ENCODE assay signal across 8 cellular contexts in genomic region chr9:110256392-110257096, GRCh38. TPM values are rescaled to one million over a fixed set of nuclear protein-coding genes. Genes with fewer than 3 reads are reported as not detected.
DNase-seq lines count a peak whose midpoint lies in the region; ATAC-seq and TF ChIP-seq lines count a peak whose summit lies in the region.

TXN (minus strand) TSS chr9:110256507; CDS start chr9:110256435, 72 bp downstream.

- H3K27ac Mint-ChIP-seq in progenitor cell of endocrine pancreas = peak within 1 kb of the TSS; percentile 98

- ATAC-seq in HG02798 (IDR thresholded peaks at IDR 0.05; ENCODE audit: poor library complexity, unreplicated experiment) (peak; percentile 78), heart right ventricle (peak; percentile 93 to 97 (median 94))

- intact Hi-C loops in adrenal gland (cut with DNase I) = no loop called here
- intact Hi-C loops in heart right ventricle (cut with DNase I) = no loop called here

- peak; percentile 88 to 90 for TF ChIP-seq POLR2A in adrenal gland (IDR thresholded peaks at IDR 0.05)

- H3K4me1 ChIP-seq in adrenal gland (replicated peaks in 1 of 2) (peaks cover 9 to 30% of the 10 kb centered on the region in 2 donors), heart right ventricle (peaks cover 2 to 49% (median 25%) of the 10 kb centered on the region in 9 donors)

- in situ Hi-C loops in GM13976 (cut with MboI; ENCODE audit: low sequenced_read_pairs, unreplicated experiment) = no loop called here

- H3K4me3 ChIP-seq in adrenal gland = peak within 1 kb of the TSS; percentile 62 to 88 (median 72)
- H3K4me3 ChIP-seq in heart right ventricle = peak within 1 kb of the TSS; percentile 89 to 99 (median 96)

- H3K9me3 ChIP-seq in adrenal gland (replicated peaks in 1 of 3) (no peaks in the 10 kb centered on the region), heart right ventricle (no peaks in the 10 kb centered on the region)

- H3K27me3 Mint-ChIP-seq in progenitor cell of endocrine pancreas = peaks cover 26% of the 10 kb centered on the region

- peak; percentile 92 for DNase-seq in GM13976 (ENCODE audit: low spot score)
- peak; percentile 36 for DNase-seq in NCI-H1417 treated with DMSO at 0.1 percent for 48 hours (lab: John Stamatoyannopoulos, UW)
- peak; percentile 63 to 95 (median 67) for DNase-seq in T-helper 1 cell
- DNase-seq in adrenal gland = peak; percentile 86 to 96 (median 91)
- DNase-seq in heart right ventricle = peak; percentile 89 to 92
- peak; percentile 75 for DNase-seq in progenitor cell of endocrine pancreas (ENCODE audit: low spot score, unreplicated experiment)
- peak; percentile 92 for DNase-seq in ureter (ENCODE audit: low spot score)

- H3K36me3 Mint-ChIP-seq in progenitor cell of endocrine pancreas (ENCODE audit: insufficient read depth) = peaks cover 1% of the 10 kb centered on the region

- TF ChIP-seq CTCF in GM13976 (IDR thresholded peaks at IDR 0.05; ENCODE audit: borderline replicate concordance, control extremely low read depth, extremely low read depth, insufficient read depth, missing control alignments) (no peak), adrenal gland (IDR thresholded peaks at IDR 0.05) (no peak), heart right ventricle (IDR thresholded peaks at IDR 0.05) (no peak), progenitor cell of endocrine pancreas (IDR thresholded peaks at IDR 0.05; ENCODE audit: unreplicated experiment) (no peak)

- no peaks in the 10 kb centered on the region for H3K9me3 Mint-ChIP-seq in progenitor cell of endocrine pancreas (ENCODE audit: low read depth)

- H3K4me1 Mint-ChIP-seq in progenitor cell of endocrine pancreas (ENCODE audit: low read depth) = peaks cover 26% of the 10 kb centered on the region

- H3K27ac ChIP-seq in adrenal gland (peak within 1 kb of the TSS; percentile 56 to 92 (median 87)), heart right ventricle (peak within 1 kb of the TSS; percentile 41 to 94 (median 90))

- 0 to 1% (median 0%) methylated on average over 18 to 64 of the region's 64 CpGs for WGBS in adrenal gland, 4 donors
- WGBS in heart right ventricle, 2 donors = 0 to 1% methylated on average over 64 of the region's 64 CpGs

- H3K4me3 Mint-ChIP-seq in progenitor cell of endocrine pancreas (ENCODE audit: low read depth) = peak within 1 kb of the TSS; percentile 96

- no peaks in the 10 kb centered on the region for H3K27me3 ChIP-seq in adrenal gland
- H3K27me3 ChIP-seq in heart right ventricle = no peaks in the 10 kb centered on the region

- H3K36me3 ChIP-seq in adrenal gland (replicated peaks in 1 of 2) (no peaks in the 10 kb centered on the region), heart right ventricle (no peaks in the 10 kb centered on the region)

RNA-seq across cellular contexts. Expression of gene TXN, which starts in this region (rescaled TPM):
- total RNA-seq in adrenal gland (100 to 1,000 TPM in 5 of 8 donors, 10 to 100 TPM in 3; 60.3 to 132 (median 108) TPM), heart right ventricle (100 to 1,000 TPM in 1 of 10 donors, 10 to 100 TPM in 9; 50.7 to 113 (median 56.1) TPM), progenitor cell of endocrine pancreas (130 and 137 TPM in 2 replicates), ureter (170 TPM)
- polyA plus RNA-seq in adrenal gland (100 to 1,000 TPM; 146 to 331 (median 224) TPM), heart right ventricle (100 to 1,000 TPM; 108 to 134 TPM)

Comparison
In these comparisons a context has a peak if more than half of its experiments do, and no peak if none do; other contexts are left out.
1. Peak in every context shown above with its lines: DNase-seq, ATAC-seq, H3K4me3 ChIP-seq and H3K27ac ChIP-seq.
2. DNase-seq: peak in every context shown above with its lines; median percentile 92 in GM13976; 92 in ureter; 91 in adrenal gland; 90 in heart right ventricle; 75 in progenitor cell of endocrine pancreas; 67 in T-helper 1 cell; 36 in NCI-H1417 treated with DMSO at 0.1 percent for 48 hours.